Comparison of ENCODE assay signal across 3 cellular contexts in the genomic region with DNA sequence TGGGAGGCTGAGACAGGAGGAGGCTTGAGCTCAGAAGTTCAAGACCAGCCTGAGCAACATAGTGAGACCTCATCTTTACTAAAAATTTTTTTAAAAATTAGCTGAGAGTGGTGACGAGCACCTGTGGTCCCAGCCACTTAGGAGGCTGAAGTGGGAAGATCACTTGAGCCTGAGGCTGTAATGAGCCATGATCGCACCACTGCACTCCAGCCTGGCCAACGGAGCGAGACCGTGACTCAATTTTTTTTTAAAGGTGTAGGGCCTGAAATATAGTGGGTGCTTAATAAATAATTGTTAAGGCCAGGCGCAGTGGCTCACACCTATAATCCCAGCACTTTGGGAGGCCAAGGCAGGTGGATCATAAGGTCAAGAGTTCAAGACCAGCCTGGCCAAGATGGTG. TPM values are rescaled to one million over a fixed set of nuclear protein-coding genes. Genes with fewer than 3 reads are reported as not detected.
"Had no signal": no experiment of that assay in that cellular context is flagged by ENCODE, and none has a peak within 500 bp of the region (broad histone marks: within the 10 kb centered on the region; RNA-seq: fewer than 3 reads in every experiment).

No MANE protein-coding gene starts in this region.

RNA-seq across cellular contexts. Expression of a gene that starts 6.4 kb away (rescaled TPM):
- total RNA-seq: ascending aorta, body of pancreas had no signal
- polyA plus RNA-seq: aorta had no signal
